In genomic region chr15:96328101-96328958, GRCh38 we compare ENCODE assay signal across 11 cellular contexts. TPM values are rescaled to one million over a fixed set of nuclear protein-coding genes. Genes with fewer than 3 reads are reported as not detected.
DNase-seq lines count a peak whose midpoint lies in the region; ATAC-seq and TF ChIP-seq lines count a peak whose summit lies in the region.
"Had no signal": no experiment of that assay in that cellular context is flagged by ENCODE, and none has a peak within 500 bp of the region (broad histone marks: within the 10 kb centered on the region; RNA-seq: fewer than 3 reads in every experiment).

No MANE protein-coding gene starts in this region.

- ATAC-seq in HG03457 (IDR thresholded peaks at IDR 0.05; ENCODE audit: unreplicated experiment) = no peak

- peaks cover 32% of the 10 kb centered on the region for H3K4me1 Mint-ChIP-seq in progenitor cell of endocrine pancreas (ENCODE audit: low read depth)

- TF ChIP-seq CTCF in fibroblast of pulmonary artery (IDR thresholded peaks at IDR 0.05; ENCODE audit: low read length, missing control alignments) (no peak), progenitor cell of endocrine pancreas (IDR thresholded peaks at IDR 0.05; ENCODE audit: unreplicated experiment) (no peak)

- H3K27me3 Mint-ChIP-seq in progenitor cell of endocrine pancreas = peaks cover 44% of the 10 kb centered on the region

- in situ Hi-C loops in ACHN (cut with HindIII; ENCODE audit: low pct_ligation_motif_present, low pct_unique_long_range_greater_than_20kb, low sequenced_read_pairs) = no loop called here

- H3K4me3 Mint-ChIP-seq in progenitor cell of endocrine pancreas (ENCODE audit: low read depth) = peak overlapping the region; percentile 83

- H3K36me3 Mint-ChIP-seq in progenitor cell of endocrine pancreas (ENCODE audit: insufficient read depth) = no peaks in the 10 kb centered on the region

- peak overlapping the region; percentile 90 for H3K4me3 ChIP-seq in fibroblast of pulmonary artery (replicated peaks; ENCODE audit: low read depth, low read length)

- DNase-seq in ACHN (peak; percentile 22), NCI-H226 (peak; percentile 18), fibroblast of pulmonary artery (ENCODE audit: low read depth) (peak; percentile 49), progenitor cell of endocrine pancreas (ENCODE audit: low spot score, unreplicated experiment) (no peak), NCI-H345 treated with DMSO at 0.1 percent for 48 hours (lab: John Stamatoyannopoulos, UW; ENCODE audit: unreplicated experiment) (no peak), NCI-H524 (lab: John Stamatoyannopoulos, UW) (no peak), HK-2 (ENCODE audit: unreplicated experiment) (no peak)
- DNase-seq: mesendoderm, NCI-H1436 treated with DMSO at 0.1 percent for 48 hours had no signal

- H3K27ac Mint-ChIP-seq in progenitor cell of endocrine pancreas = peak overlapping the region; percentile 11
- H3K27ac Mint-ChIP-seq: activated T-helper 2 cell treated with anti-CD3 and anti-CD28 coated beads, Interferon-gamma antibody, Interleukin-2, Interleukin-4, amounts not matched to agents 10 μg/mL and 5 μg/mL and 100 μg/mL, durations not matched to agents 14 hours and 24 hours and 36 hours had no signal

- no peaks in the 10 kb centered on the region for H3K9me3 Mint-ChIP-seq in progenitor cell of endocrine pancreas (ENCODE audit: low read depth)
- H3K9me3 Mint-ChIP-seq: activated T-helper 2 cell treated with anti-CD3 and anti-CD28 coated beads, Interferon-gamma antibody, Interleukin-2, Interleukin-4, amounts not matched to agents 10 μg/mL and 5 μg/mL and 100 μg/mL, durations not matched to agents 14 hours and 24 hours and 36 hours had no signal

RNA-seq across cellular contexts. Expression of gene NR2F2, which starts 2.2 kb away (rescaled TPM):
- 40.3 and 48.6 TPM in 2 replicates for total RNA-seq in progenitor cell of endocrine pancreas
- total RNA-seq: activated T-helper 2 cell treated with anti-CD3 and anti-CD28 coated beads, Interferon-gamma antibody, Interleukin-2, Interleukin-4, amounts not matched to agents 10 μg/mL and 5 μg/mL and 100 μg/mL, durations not matched to agents 14 hours and 24 hours and 36 hours had no signal

Comparison
In these comparisons a context has a peak if more than half of its experiments do, and no peak if none do; other contexts are left out.
1. DNase-seq: peak in ACHN (single experiment), NCI-H226 (single experiment) and fibroblast of pulmonary artery (single experiment); none in progenitor cell of endocrine pancreas (single experiment), NCI-H345 treated with DMSO at 0.1 percent for 48 hours (single experiment), NCI-H524 (0 of 2) and HK-2 (single experiment).